In the genomic region with DNA sequence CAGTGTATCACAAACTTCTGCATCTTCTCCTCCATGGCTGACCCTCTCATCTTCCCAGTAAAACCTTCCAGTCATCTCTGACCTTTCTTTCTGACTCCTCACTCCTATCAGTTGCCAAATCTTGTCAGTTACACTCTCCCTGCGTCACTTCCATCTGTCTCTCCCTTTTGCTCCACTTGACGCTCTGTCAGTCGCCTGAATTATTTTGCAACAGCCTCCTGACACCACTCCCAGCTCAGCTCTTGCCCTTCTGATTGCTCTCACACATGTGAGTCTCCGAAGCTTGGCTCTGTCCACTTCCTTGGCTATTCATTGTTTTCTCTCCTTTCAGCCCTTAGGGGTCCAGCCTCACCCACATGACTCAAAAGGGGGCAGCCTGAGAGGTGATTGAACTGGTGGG, we compare ENCODE assay signal across 1 cellular context.
A peak's percentile ranks its signal among the peaks of the same experiment; 100 is the strongest.
TF ChIP-seq lines count a peak whose summit lies in the region.

No MANE protein-coding gene starts in this region.

TF ChIP-seq in PFSK-1, 5 proteins besides CTCF, POLR2A, EP300 and RAD21 (continued from another document):
- TF ChIP-seq, protein P1, sequence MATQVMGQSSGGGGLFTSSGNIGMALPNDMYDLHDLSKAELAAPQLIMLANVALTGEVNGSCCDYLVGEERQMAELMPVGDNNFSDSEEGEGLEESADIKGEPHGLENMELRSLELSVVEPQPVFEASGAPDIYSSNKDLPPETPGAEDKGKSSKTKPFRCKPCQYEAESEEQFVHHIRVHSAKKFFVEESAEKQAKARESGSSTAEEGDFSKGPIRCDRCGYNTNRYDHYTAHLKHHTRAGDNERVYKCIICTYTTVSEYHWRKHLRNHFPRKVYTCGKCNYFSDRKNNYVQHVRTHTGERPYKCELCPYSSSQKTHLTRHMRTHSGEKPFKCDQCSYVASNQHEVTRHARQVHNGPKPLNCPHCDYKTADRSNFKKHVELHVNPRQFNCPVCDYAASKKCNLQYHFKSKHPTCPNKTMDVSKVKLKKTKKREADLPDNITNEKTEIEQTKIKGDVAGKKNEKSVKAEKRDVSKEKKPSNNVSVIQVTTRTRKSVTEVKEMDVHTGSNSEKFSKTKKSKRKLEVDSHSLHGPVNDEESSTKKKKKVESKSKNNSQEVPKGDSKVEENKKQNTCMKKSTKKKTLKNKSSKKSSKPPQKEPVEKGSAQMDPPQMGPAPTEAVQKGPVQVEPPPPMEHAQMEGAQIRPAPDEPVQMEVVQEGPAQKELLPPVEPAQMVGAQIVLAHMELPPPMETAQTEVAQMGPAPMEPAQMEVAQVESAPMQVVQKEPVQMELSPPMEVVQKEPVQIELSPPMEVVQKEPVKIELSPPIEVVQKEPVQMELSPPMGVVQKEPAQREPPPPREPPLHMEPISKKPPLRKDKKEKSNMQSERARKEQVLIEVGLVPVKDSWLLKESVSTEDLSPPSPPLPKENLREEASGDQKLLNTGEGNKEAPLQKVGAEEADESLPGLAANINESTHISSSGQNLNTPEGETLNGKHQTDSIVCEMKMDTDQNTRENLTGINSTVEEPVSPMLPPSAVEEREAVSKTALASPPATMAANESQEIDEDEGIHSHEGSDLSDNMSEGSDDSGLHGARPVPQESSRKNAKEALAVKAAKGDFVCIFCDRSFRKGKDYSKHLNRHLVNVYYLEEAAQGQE (IDR thresholded peaks at IDR 0.05; ENCODE audit: insufficient read depth in 1 of 2, low read depth in 2 of 2, low read length in 2 of 2), result peak; percentile 31 to 52; a peak in 2 of 4 replicates
TF ChIP-seq in PFSK-1: peak in this region for 2.
